Comparison of ENCODE assay signal across 8 cellular contexts in genomic region chr19:7337380-7338194, GRCh38. TPM values are rescaled to one million over a fixed set of nuclear protein-coding genes. Genes with fewer than 3 reads are reported as not detected.
DNase-seq lines count a peak whose midpoint lies in the region; ATAC-seq and TF ChIP-seq lines count a peak whose summit lies in the region.

No MANE protein-coding gene starts in this region.

- TF ChIP-seq CTCF in nephron progenitor cell (IDR thresholded peaks at IDR 0.05) = no peak

- H3K27ac Mint-ChIP-seq in effector memory CD8-positive, alpha-beta T cell = peak overlapping the region; percentile 52 to 71
- no peak overlapping the region for H3K27ac Mint-ChIP-seq in nephron progenitor cell

- H3K9me3 Mint-ChIP-seq in effector memory CD8-positive, alpha-beta T cell = no peaks in the 10 kb centered on the region
- peaks cover 6% of the 10 kb centered on the region for H3K9me3 Mint-ChIP-seq in nephron progenitor cell

- peak; percentile 58 for DNase-seq in Jurkat, Clone E6-1 (ENCODE audit: low read depth, low spot score)
- peak in 1 of 3 experiments; percentile 11 for DNase-seq in effector memory CD8-positive, alpha-beta T cell
- DNase-seq in NCI-H1105 (lab: John Stamatoyannopoulos, UW) = no peak
- DNase-seq in nephron progenitor cell = no peak
- DNase-seq in NCI-H1417 treated with DMSO at 0.1 percent for 48 hours (lab: John Stamatoyannopoulos, UW) = no peak
- DNase-seq in NCI-H510A treated with DMSO at 0.1 percent for 48 hours (lab: John Stamatoyannopoulos, UW) = no peak

- peaks cover 30 to 32% of the 10 kb centered on the region in 2 donors for H3K4me1 Mint-ChIP-seq in effector memory CD8-positive, alpha-beta T cell (ENCODE audit: low read depth in 2 of 2)
- no peaks in the 10 kb centered on the region for H3K4me1 Mint-ChIP-seq in nephron progenitor cell

- H3K4me3 Mint-ChIP-seq in effector memory CD8-positive, alpha-beta T cell = peak overlapping the region; percentile 59 to 64
- H3K4me3 Mint-ChIP-seq in nephron progenitor cell = no peak overlapping the region

- no peak overlapping the region for H3K4me3 ChIP-seq in Jurkat, Clone E6-1 (ENCODE audit: low read length)

- ATAC-seq in GM18502 (IDR thresholded peaks at IDR 0.05; ENCODE audit: poor library complexity, unreplicated experiment) (peak; percentile 78), GM21528 (IDR thresholded peaks at IDR 0.05; ENCODE audit: low FRiP score, unreplicated experiment) (peak; percentile 68)
- peak; percentile 75 for ATAC-seq in effector memory CD8-positive, alpha-beta T cell (replicated peaks)

- no peaks in the 10 kb centered on the region for H3K27me3 Mint-ChIP-seq in effector memory CD8-positive, alpha-beta T cell
- peaks cover 45% of the 10 kb centered on the region for H3K27me3 Mint-ChIP-seq in nephron progenitor cell (ENCODE audit: low read depth, poor library complexity)

- peaks cover 2% of the 10 kb centered on the region for H3K36me3 Mint-ChIP-seq in effector memory CD8-positive, alpha-beta T cell (ENCODE audit: insufficient read depth)
- no peaks in the 10 kb centered on the region for H3K36me3 Mint-ChIP-seq in nephron progenitor cell (ENCODE audit: low read depth)

RNA-seq across cellular contexts. Expression of gene ARHGEF18, which starts 11.2 kb away (rescaled TPM):
- polyA plus RNA-seq in Jurkat, Clone E6-1 (2012; ENCODE audit: insufficient read depth, insufficient read length) = 21.6 TPM

RNA-seq across cellular contexts. Expression of gene INSR, which starts 43.4 kb away (rescaled TPM):
- 4.2 TPM for polyA plus RNA-seq in Jurkat, Clone E6-1 (2012; ENCODE audit: insufficient read depth, insufficient read length)
